ENCODE assay signal across 23 cellular contexts in genomic region chr2:173822889-173823485, GRCh38.
"Had no signal": no experiment of that assay in that cellular context is flagged by ENCODE, and none has a peak within 500 bp of the region (broad histone marks: within the 10 kb centered on the region; RNA-seq: fewer than 3 reads in every experiment).

No MANE protein-coding gene starts in this region.

- H3K9me3 Mint-ChIP-seq: activated naive CD8-positive, alpha-beta T cell treated with anti-CD3 and anti-CD28 coated beads, Interleukin-2, amount 10 ng/mL, durations not matched to agents 7 days and 5 days; T-helper 1 cell treated with Interleukin-12 subunit alpha and Interleukin-12 subunit beta and Interleukin-4 antibody, amounts not matched to agents 30 μg/mL and 1 μg/mL, for 36 hours had no signal

- H3K27ac Mint-ChIP-seq: activated CD8-positive, alpha-beta T cell treated with anti-CD3 and anti-CD28 coated beads, Interleukin-2, amount 10 ng/mL, durations not matched to agents 7 days and 5 days; activated naive CD8-positive, alpha-beta T cell treated with anti-CD3 and anti-CD28 coated beads, Interleukin-2, amount 10 ng/mL, durations not matched to agents 7 days and 5 days; T-helper 1 cell treated with Interleukin-12 subunit alpha and Interleukin-12 subunit beta and Interleukin-4 antibody, amounts not matched to agents 30 μg/mL and 1 μg/mL, for 36 hours; WTC11 had no signal

- H3K36me3 Mint-ChIP-seq: activated naive CD8-positive, alpha-beta T cell treated with anti-CD3 and anti-CD28 coated beads, Interleukin-2, amount 10 ng/mL, durations not matched to agents 7 days and 5 days; WTC11 had no signal

- H3K4me1 Mint-ChIP-seq: activated naive CD8-positive, alpha-beta T cell treated with anti-CD3 and anti-CD28 coated beads, Interleukin-2, amount 10 ng/mL, durations not matched to agents 7 days and 5 days had no signal

- ATAC-seq: activated CD8-positive, alpha-beta T cell treated with anti-CD3 and anti-CD28 coated beads, Interleukin-2, amount 10 ng/mL, durations not matched to agents 7 days and 5 days; WTC11 had no signal

- H3K4me3 Mint-ChIP-seq: activated CD8-positive, alpha-beta T cell treated with anti-CD3 and anti-CD28 coated beads, Interleukin-2, amount 10 ng/mL, durations not matched to agents 7 days and 5 days; activated naive CD8-positive, alpha-beta T cell treated with anti-CD3 and anti-CD28 coated beads, Interleukin-2, amount 10 ng/mL, durations not matched to agents 7 days and 5 days; T-helper 1 cell treated with Interleukin-12 subunit alpha and Interleukin-12 subunit beta and Interleukin-4 antibody, amounts not matched to agents 30 μg/mL and 1 μg/mL, for 36 hours; WTC11 had no signal

- DNase-seq: activated CD4-positive, alpha-beta T cell treated with anti-CD3 and anti-CD28 coated beads for 48 hours; activated CD4-positive, alpha-beta T cell treated with anti-CD3 and anti-CD28 coated beads, Interleukin-2, amount 50 U/mL, for 4 hours; activated CD4-positive, CD25-positive, alpha-beta regulatory T cell treated with anti-CD3 and anti-CD28 coated beads, Interleukin-2, amount 50 U/mL, for 72 hours; activated CD8-positive, alpha-beta memory T cell treated with anti-CD3 and anti-CD28 coated beads, Interleukin-2, amount 50 U/mL, for 48 hours; activated CD8-positive, alpha-beta T cell treated with anti-CD3 and anti-CD28 coated beads, Interleukin-2, amount 10 ng/mL, durations not matched to agents 7 days and 5 days; activated naive CD4-positive, alpha-beta T cell treated with anti-CD3 and anti-CD28 coated beads, Interleukin-2, amount 50 U/mL, for 16 hours; activated naive CD8-positive, alpha-beta T cell treated with anti-CD3 and anti-CD28 coated beads, Interleukin-2, amount 10 ng/mL, durations not matched to agents 7 days and 5 days; activated T-cell treated with anti-CD3 and anti-CD28 coated beads, Interleukin-2, amount 50 U/mL, for 1 hour; adrenal gland; aorta; central memory CD4-positive, alpha-beta T cell; KG1; NCI-H1436 treated with DMSO at 0.1 percent for 48 hours; NCI-H187; NCI-H2081; NCI-H345; NCI-H510A; NCI-H526 treated with DMSO at 0.1 percent for 48 hours; NCI-H82; PC-9; SHP77 treated with DMSO at 0.1 percent for 48 hours had no signal
